In the genomic region with DNA sequence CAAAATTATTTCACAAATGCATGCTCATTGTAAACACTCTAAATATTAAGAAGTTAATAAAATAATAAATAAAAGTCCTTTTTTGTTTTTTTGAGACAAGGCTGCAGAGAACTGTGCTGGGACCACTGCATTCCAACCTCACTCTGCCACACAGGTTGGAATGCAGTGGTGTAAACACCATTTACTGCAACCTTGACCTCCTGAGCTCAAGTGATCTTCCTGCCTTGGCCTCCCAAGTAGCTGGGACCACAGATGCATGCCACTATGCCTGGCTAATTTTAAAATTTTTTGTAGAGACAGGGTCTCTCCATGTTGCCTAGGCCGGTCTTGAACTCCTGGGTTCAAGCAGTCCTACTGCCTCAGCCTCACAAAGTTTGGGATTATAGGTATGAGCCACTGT, we compare ENCODE assay signal across 22 cellular contexts.
DNase-seq lines count a peak whose midpoint lies in the region; ATAC-seq, FAIRE-seq and TF ChIP-seq lines count a peak whose summit lies in the region.
"Had no signal": no experiment of that assay in that cellular context is flagged by ENCODE, and none has a peak within 500 bp of the region (broad histone marks: within the 10 kb centered on the region; RNA-seq: fewer than 3 reads in every experiment).

No MANE protein-coding gene starts in this region.

- DNase-seq in H4 (ENCODE audit: low spot score): peak; percentile 9
- DNase-seq in SJCRH30: peak; percentile 31 to 33
- DNase-seq in choroid plexus epithelial cell (ENCODE audit: low read depth): peak; percentile 30
- DNase-seq in GM19239 (ENCODE audit: insufficient read length, low spot score): no peak
- no peak for DNase-seq in immature natural killer cell
- DNase-seq: ACHN; BE2C; C1 segment of cervical spinal cord; CD4-positive, CD25-positive, alpha-beta regulatory T cell; CD8-positive, alpha-beta memory T cell; COR-L47; DMS 273 treated with DMSO at 0.1 percent for 48 hours; GDM1; HCEC 1CT; IMR-90 had no signal

- H3K27me3 Mint-ChIP-seq in immature natural killer cell (ENCODE audit: low read depth in 3 of 3): peaks cover 0 to 2% (median 0%) of the 10 kb centered on the region in 3 donors
- H3K27me3 Mint-ChIP-seq in stimulated activated memory B cell treated with anti-CD40 and anti-IgM and Interleukin-4, amounts not matched to agents 10 μg/mL and 1 μg/mL and 100 μg/mL, for 72 hours: no peaks in the 10 kb centered on the region
- H3K27me3 Mint-ChIP-seq: CD4-positive, CD25-positive, alpha-beta regulatory T cell; CD8-positive, alpha-beta memory T cell had no signal

- H3K9me3 Mint-ChIP-seq in immature natural killer cell: peaks cover 0 to 14% (median 3%) of the 10 kb centered on the region in 6 donors
- no peaks in the 10 kb centered on the region for H3K9me3 Mint-ChIP-seq in stimulated activated memory B cell treated with anti-CD40 and anti-IgM and Interleukin-4, amounts not matched to agents 10 μg/mL and 1 μg/mL and 100 μg/mL, for 72 hours

- no peaks in the 10 kb centered on the region for H3K4me1 Mint-ChIP-seq in immature natural killer cell
- H3K4me1 Mint-ChIP-seq in stimulated activated memory B cell treated with anti-CD40 and anti-IgM and Interleukin-4, amounts not matched to agents 10 μg/mL and 1 μg/mL and 100 μg/mL, for 72 hours: no peaks in the 10 kb centered on the region
- H3K4me1 Mint-ChIP-seq: CD4-positive, CD25-positive, alpha-beta regulatory T cell; CD8-positive, alpha-beta memory T cell had no signal

- peaks cover 9% of the 10 kb centered on the region for H3K4me1 ChIP-seq in SJCRH30
- H3K4me1 ChIP-seq: BE2C had no signal

- no peak for TF ChIP-seq CTCF in choroid plexus epithelial cell (conservative IDR thresholded peaks at IDR 0.05; ENCODE audit: low read depth, low read length)

- no peak for ATAC-seq in stimulated activated memory B cell treated with anti-CD40 and anti-IgM and Interleukin-4, amounts not matched to agents 10 μg/mL and 1 μg/mL and 100 μg/mL, for 72 hours
- no peak for ATAC-seq in GM18868 (IDR thresholded peaks at IDR 0.05; ENCODE audit: unreplicated experiment)
- ATAC-seq: K562 had no signal

- H3K27me3 ChIP-seq in SJCRH30: no peaks in the 10 kb centered on the region
- H3K27me3 ChIP-seq: BE2C had no signal

- H3K36me3 Mint-ChIP-seq in immature natural killer cell: no peaks in the 10 kb centered on the region
- H3K36me3 Mint-ChIP-seq in stimulated activated memory B cell treated with anti-CD40 and anti-IgM and Interleukin-4, amounts not matched to agents 10 μg/mL and 1 μg/mL and 100 μg/mL, for 72 hours: no peaks in the 10 kb centered on the region
- H3K36me3 Mint-ChIP-seq: CD4-positive, CD25-positive, alpha-beta regulatory T cell; CD8-positive, alpha-beta memory T cell had no signal

- no peaks in the 10 kb centered on the region for H3K9me3 ChIP-seq in SJCRH30 (replicated peaks)
- H3K9me3 ChIP-seq: BE2C had no signal

- H3K4me3 ChIP-seq in SJCRH30: no peak overlapping the region
- no peak overlapping the region for H3K4me3 ChIP-seq in choroid plexus epithelial cell (ENCODE audit: low read depth, low read length)
- H3K4me3 ChIP-seq: K562 had no signal

- no peak for FAIRE-seq in GM19239 (lab: Jason Lieb, UNC)
- FAIRE-seq: GM12892, GM18507, H54, K562 had no signal

- H3K4me3 Mint-ChIP-seq in immature natural killer cell: no peak overlapping the region
- no peak overlapping the region for H3K4me3 Mint-ChIP-seq in stimulated activated memory B cell treated with anti-CD40 and anti-IgM and Interleukin-4, amounts not matched to agents 10 μg/mL and 1 μg/mL and 100 μg/mL, for 72 hours
- H3K4me3 Mint-ChIP-seq: CD4-positive, CD25-positive, alpha-beta regulatory T cell; CD8-positive, alpha-beta memory T cell had no signal

- no peaks in the 10 kb centered on the region for H3K36me3 ChIP-seq in SJCRH30
- H3K36me3 ChIP-seq: BE2C had no signal

- peak overlapping the region; percentile 15; the same call in 1 of the 2 replicates for H3K27ac ChIP-seq in SJCRH30
- H3K27ac ChIP-seq: HL-60 had no signal

- H3K27ac Mint-ChIP-seq in immature natural killer cell: no peak overlapping the region
- no peak overlapping the region for H3K27ac Mint-ChIP-seq in stimulated activated memory B cell treated with anti-CD40 and anti-IgM and Interleukin-4, amounts not matched to agents 10 μg/mL and 1 μg/mL and 100 μg/mL, for 72 hours
- H3K27ac Mint-ChIP-seq: CD4-positive, CD25-positive, alpha-beta regulatory T cell; CD8-positive, alpha-beta memory T cell had no signal

Comparison
In these comparisons a context has a peak if more than half of its experiments do, and no peak if none do; other contexts are left out.
1. DNase-seq: peak in H4 (single experiment), SJCRH30 (2 of 2) and choroid plexus epithelial cell (single experiment); none in GM19239 (single experiment) and immature natural killer cell (0 of 3).